8 cellular contexts compared by ENCODE assay signal in genomic region chr10:69125554-69125953, GRCh38. TPM values are rescaled to one million over a fixed set of nuclear protein-coding genes. Genes with fewer than 3 reads are reported as not detected.
DNase-seq lines count a peak whose midpoint lies in the region; ATAC-seq and TF ChIP-seq lines count a peak whose summit lies in the region.

No MANE protein-coding gene starts in this region.

- peak overlapping the region in 3 of 21 experiments; percentile 89 to 99 (median 97) for H3K27ac ChIP-seq in skin epidermis

- no peak overlapping the region for H3K27ac Mint-ChIP-seq in T-helper 1 cell treated with Interleukin-12 subunit alpha and Interleukin-12 subunit beta and Interleukin-4 antibody, amounts not matched to agents 30 μg/mL and 1 μg/mL, for 36 hours
- H3K27ac Mint-ChIP-seq in WTC11 = no peak overlapping the region

- TF ChIP-seq CTCF in WTC11 (IDR thresholded peaks at IDR 0.05) = no peak
- no peak for TF ChIP-seq CTCF in fibroblast of pulmonary artery (IDR thresholded peaks at IDR 0.05; ENCODE audit: low read length, missing control alignments)

- POLR2A ChIA-PET in WTC11 (lab: Charles Lee) = no interaction called here

- peak overlapping the region; percentile 95 for H3K4me3 ChIP-seq in fibroblast of pulmonary artery (replicated peaks; ENCODE audit: low read depth, low read length)
- peak overlapping the region in 4 of 7 experiments; percentile 79 to 97 (median 88) for H3K4me3 ChIP-seq in skin epidermis

- no peaks in the 10 kb centered on the region for H3K27me3 Mint-ChIP-seq in T-helper 1 cell treated with Interleukin-12 subunit alpha and Interleukin-12 subunit beta and Interleukin-4 antibody, amounts not matched to agents 30 μg/mL and 1 μg/mL, for 36 hours (ENCODE audit: low read depth)
- H3K27me3 Mint-ChIP-seq in WTC11 (ENCODE audit: low read depth) = no peaks in the 10 kb centered on the region

- CTCF ChIA-PET in WTC11 (lab: Charles Lee) = interaction anchor here (0.6 kb wide), 1 partner anchor 32 kb away, joined by 3 read pairs; no protein-coding TSS in a partner anchor

- H3K4me3 Mint-ChIP-seq in T-helper 1 cell treated with Interleukin-12 subunit alpha and Interleukin-12 subunit beta and Interleukin-4 antibody, amounts not matched to agents 30 μg/mL and 1 μg/mL, for 36 hours = peak overlapping the region; percentile 97
- H3K4me3 Mint-ChIP-seq in WTC11 = peak overlapping the region; percentile 95

- H3K4me1 Mint-ChIP-seq in T-helper 1 cell treated with Interleukin-12 subunit alpha and Interleukin-12 subunit beta and Interleukin-4 antibody, amounts not matched to agents 30 μg/mL and 1 μg/mL, for 36 hours (ENCODE audit: low read depth) = peaks cover 23% of the 10 kb centered on the region
- H3K4me1 Mint-ChIP-seq in WTC11 = peaks cover 19% of the 10 kb centered on the region

- DNase-seq in T-helper 1 cell (no peak), WTC11 (ENCODE audit: low spot score) (no peak), fibroblast of pulmonary artery (ENCODE audit: low read depth) (no peak), AML-193 (lab: John Stamatoyannopoulos, UW) (no peak)
- no peak for DNase-seq in activated CD4-positive, CD25-positive, alpha-beta regulatory T cell (lab: John Stamatoyannopoulos, UW)

- ATAC-seq in WTC11 = no peak
- no peak for ATAC-seq in GM19452 (IDR thresholded peaks at IDR 0.05; ENCODE audit: unreplicated experiment)

- no peaks in the 10 kb centered on the region for H3K9me3 Mint-ChIP-seq in T-helper 1 cell treated with Interleukin-12 subunit alpha and Interleukin-12 subunit beta and Interleukin-4 antibody, amounts not matched to agents 30 μg/mL and 1 μg/mL, for 36 hours
- no peaks in the 10 kb centered on the region for H3K9me3 Mint-ChIP-seq in WTC11

- peaks cover 4% of the 10 kb centered on the region for H3K36me3 Mint-ChIP-seq in T-helper 1 cell treated with Interleukin-12 subunit alpha and Interleukin-12 subunit beta and Interleukin-4 antibody, amounts not matched to agents 30 μg/mL and 1 μg/mL, for 36 hours (ENCODE audit: low read depth)
- H3K36me3 Mint-ChIP-seq in WTC11 = no peaks in the 10 kb centered on the region

TF ChIP-seq in WTC11, 78 proteins besides CTCF, POLR2A, EP300 and RAD21:
- TF ChIP-seq PRRX2 (CRISPR knock-in tag; IDR thresholded peaks at IDR 0.05) = no peak

RNA-seq across cellular contexts. Expression of gene VPS26A, which starts 1.6 kb away (rescaled TPM):
- 34.2 to 39.4 TPM (median 37.4 TPM) in 3 replicates for total RNA-seq in WTC11 (2021)

RNA-seq across cellular contexts. Expression of gene SRGN, which starts 37.7 kb away (rescaled TPM):
- 1.2 to 1.4 TPM (median 1.3 TPM) in 3 replicates for total RNA-seq in WTC11 (2021)

RNA-seq across cellular contexts. Expression of gene SUPV3L1, which starts 54.5 kb away (rescaled TPM):
- 41.2 to 43.7 TPM (median 43.0 TPM) in 3 replicates for total RNA-seq in WTC11 (2021)
